In the genomic region with DNA sequence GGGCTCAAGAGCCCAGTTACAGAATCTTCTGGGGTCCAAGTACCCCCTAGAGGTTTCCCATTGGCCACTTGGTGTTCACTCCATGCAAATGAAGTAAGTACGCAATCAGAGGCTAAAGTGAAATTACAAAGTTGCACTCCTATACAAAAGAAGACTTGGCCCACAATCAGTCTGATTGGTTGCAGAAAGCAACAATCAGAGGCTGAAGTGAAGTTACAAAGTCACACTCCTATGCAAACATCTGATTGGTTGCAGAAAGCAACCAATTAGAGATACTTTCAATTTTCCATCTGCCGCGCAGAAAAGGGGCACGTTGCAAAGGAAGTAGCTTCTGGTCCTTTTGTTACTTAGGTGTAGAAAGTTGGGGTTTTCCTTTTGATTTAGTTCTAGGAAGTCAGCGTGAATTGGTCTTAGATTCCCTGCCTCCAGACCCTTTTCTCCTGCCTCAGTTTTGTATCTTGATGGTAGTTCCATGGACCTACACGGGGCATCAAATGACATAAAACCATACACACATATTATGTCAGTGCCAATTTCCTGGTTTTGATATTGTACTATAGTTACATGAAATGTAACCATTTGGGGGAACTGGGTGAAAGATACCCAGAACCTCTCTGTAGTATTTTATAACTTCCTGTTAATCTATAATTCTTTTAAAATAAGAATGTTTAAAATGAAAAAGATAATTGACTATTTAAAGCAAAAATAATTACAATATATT, we compare ENCODE assay signal across 1 cellular context.
TF ChIP-seq lines count a peak whose summit lies in the region.

No MANE protein-coding gene starts in this region.

TF ChIP-seq in GM12878, 131 proteins besides CTCF, POLR2A, EP300 and RAD21:
- TF ChIP-seq NRF1 (conservative IDR thresholded peaks at IDR 0.05; ENCODE audit: low read depth, low read length): no peak
- no peak for TF ChIP-seq LARP7 (IDR thresholded peaks at IDR 0.05)
- TF ChIP-seq, protein P1, sequence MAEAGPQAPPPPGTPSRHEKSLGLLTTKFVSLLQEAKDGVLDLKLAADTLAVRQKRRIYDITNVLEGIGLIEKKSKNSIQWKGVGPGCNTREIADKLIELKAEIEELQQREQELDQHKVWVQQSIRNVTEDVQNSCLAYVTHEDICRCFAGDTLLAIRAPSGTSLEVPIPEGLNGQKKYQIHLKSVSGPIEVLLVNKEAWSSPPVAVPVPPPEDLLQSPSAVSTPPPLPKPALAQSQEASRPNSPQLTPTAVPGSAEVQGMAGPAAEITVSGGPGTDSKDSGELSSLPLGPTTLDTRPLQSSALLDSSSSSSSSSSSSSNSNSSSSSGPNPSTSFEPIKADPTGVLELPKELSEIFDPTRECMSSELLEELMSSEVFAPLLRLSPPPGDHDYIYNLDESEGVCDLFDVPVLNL (IDR thresholded peaks at IDR 0.05; ENCODE audit: low read depth, low read length): no peak
- TF ChIP-seq NR2C2 (IDR thresholded peaks at IDR 0.05; ENCODE audit: borderline replicate concordance, control insufficient read depth, insufficient read length, low read depth): no peak
- no peak for TF ChIP-seq PAX8 (IDR thresholded peaks at IDR 0.05)
- TF ChIP-seq, protein P2, sequence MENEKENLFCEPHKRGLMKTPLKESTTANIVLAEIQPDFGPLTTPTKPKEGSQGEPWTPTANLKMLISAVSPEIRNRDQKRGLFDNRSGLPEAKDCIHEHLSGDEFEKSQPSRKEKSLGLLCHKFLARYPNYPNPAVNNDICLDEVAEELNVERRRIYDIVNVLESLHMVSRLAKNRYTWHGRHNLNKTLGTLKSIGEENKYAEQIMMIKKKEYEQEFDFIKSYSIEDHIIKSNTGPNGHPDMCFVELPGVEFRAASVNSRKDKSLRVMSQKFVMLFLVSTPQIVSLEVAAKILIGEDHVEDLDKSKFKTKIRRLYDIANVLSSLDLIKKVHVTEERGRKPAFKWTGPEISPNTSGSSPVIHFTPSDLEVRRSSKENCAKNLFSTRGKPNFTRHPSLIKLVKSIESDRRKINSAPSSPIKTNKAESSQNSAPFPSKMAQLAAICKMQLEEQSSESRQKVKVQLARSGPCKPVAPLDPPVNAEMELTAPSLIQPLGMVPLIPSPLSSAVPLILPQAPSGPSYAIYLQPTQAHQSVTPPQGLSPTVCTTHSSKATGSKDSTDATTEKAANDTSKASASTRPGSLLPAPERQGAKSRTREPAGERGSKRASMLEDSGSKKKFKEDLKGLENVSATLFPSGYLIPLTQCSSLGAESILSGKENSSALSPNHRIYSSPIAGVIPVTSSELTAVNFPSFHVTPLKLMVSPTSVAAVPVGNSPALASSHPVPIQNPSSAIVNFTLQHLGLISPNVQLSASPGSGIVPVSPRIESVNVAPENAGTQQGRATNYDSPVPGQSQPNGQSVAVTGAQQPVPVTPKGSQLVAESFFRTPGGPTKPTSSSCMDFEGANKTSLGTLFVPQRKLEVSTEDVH (IDR thresholded peaks at IDR 0.05; ENCODE audit: low read depth, partially characterized antibody): no peak
- TF ChIP-seq WRNIP1 (IDR thresholded peaks at IDR 0.05; ENCODE audit: borderline replicate concordance, low read depth, low read length): no peak
- TF ChIP-seq, protein P3, sequence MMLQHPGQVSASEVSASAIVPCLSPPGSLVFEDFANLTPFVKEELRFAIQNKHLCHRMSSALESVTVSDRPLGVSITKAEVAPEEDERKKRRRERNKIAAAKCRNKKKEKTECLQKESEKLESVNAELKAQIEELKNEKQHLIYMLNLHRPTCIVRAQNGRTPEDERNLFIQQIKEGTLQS (IDR thresholded peaks at IDR 0.05; ENCODE audit: borderline replicate concordance, extremely low read depth, low read depth, low read length): no peak
- TF ChIP-seq MTA2 (IDR thresholded peaks at IDR 0.05; ENCODE audit: low read depth): no peak
TF ChIP-seq in GM12878: peak in this region for 0.
